In genomic region chr2:40343904-40344303, GRCh38 we compare ENCODE assay signal across 21 cellular contexts.
DNase-seq lines count a peak whose midpoint lies in the region; ATAC-seq and TF ChIP-seq lines count a peak whose summit lies in the region.
"Had no signal": no experiment of that assay in that cellular context is flagged by ENCODE, and none has a peak within 500 bp of the region (broad histone marks: within the 10 kb centered on the region; RNA-seq: fewer than 3 reads in every experiment).

No MANE protein-coding gene starts in this region.

- H3K27ac Mint-ChIP-seq in naive thymus-derived CD8-positive, alpha-beta T cell = no peak overlapping the region
- H3K27ac Mint-ChIP-seq: activated naive CD8-positive, alpha-beta T cell treated with anti-CD3 and anti-CD28 coated beads, Interleukin-2, amount 50 U/mL, for 24 hours; natural killer cell had no signal

- peak overlapping the region; percentile 70 for H3K27ac ChIP-seq in brain microvascular endothelial cell
- no peak overlapping the region for H3K27ac ChIP-seq in Karpas-422 (ENCODE audit: low read length)
- H3K27ac ChIP-seq: colonic mucosa, psoas muscle, SJSA1 had no signal

- H3K27me3 ChIP-seq in brain microvascular endothelial cell (replicated peaks) (no peaks in the 10 kb centered on the region), Karpas-422 (ENCODE audit: low read length) (no peaks in the 10 kb centered on the region)
- H3K27me3 ChIP-seq: colonic mucosa, SJSA1 had no signal

- TF ChIP-seq CTCF in AG04449 (IDR thresholded peaks at IDR 0.05; ENCODE audit: insufficient read depth, low read length, missing control alignments) = no peak
- TF ChIP-seq CTCF in brain microvascular endothelial cell (IDR thresholded peaks at IDR 0.05; ENCODE audit: low read depth, low read length, missing control alignments) = no peak

- no peak overlapping the region for H3K9ac ChIP-seq in Karpas-422 (ENCODE audit: low read length)

- H3K79me2 ChIP-seq in Karpas-422 (ENCODE audit: low read length) = no peaks in the 10 kb centered on the region

- H4K20me1 ChIP-seq in Karpas-422 (ENCODE audit: insufficient read depth, low read depth, low read length) = no peaks in the 10 kb centered on the region

- no peaks in the 10 kb centered on the region for H3K27me3 Mint-ChIP-seq in naive thymus-derived CD8-positive, alpha-beta T cell
- H3K27me3 Mint-ChIP-seq: activated naive CD8-positive, alpha-beta T cell treated with anti-CD3 and anti-CD28 coated beads, Interleukin-2, amount 50 U/mL, for 24 hours had no signal

- in situ Hi-C loops in brain microvascular endothelial cell (cut with HindIII; ENCODE audit: low pct_ligation_motif_present, low sequenced_read_pairs) = no loop called here

- H3K9me2 ChIP-seq in Karpas-422 (replicated peaks; ENCODE audit: insufficient read depth, low read length) = no peaks in the 10 kb centered on the region

- no peak for ATAC-seq in HG03521 (IDR thresholded peaks at IDR 0.05; ENCODE audit: unreplicated experiment)
- ATAC-seq in naive thymus-derived CD8-positive, alpha-beta T cell = no peak
- ATAC-seq: activated naive CD8-positive, alpha-beta T cell treated with anti-CD3 and anti-CD28 coated beads, Interleukin-2, amount 50 U/mL, for 24 hours; activated T-cell treated with anti-CD3 and anti-CD28 coated beads, Interleukin-2, amount 50 U/mL, for 4 hours; HepG2; natural killer cell; psoas muscle had no signal

- DNase-seq in AG04449 (ENCODE audit: low read depth, low spot score) (peak; percentile 80), HT1080 (ENCODE audit: low read depth) (peak; percentile 32), brain microvascular endothelial cell (peak; percentile 84), iris pigment epithelial cell (ENCODE audit: low read depth) (peak; percentile 84), Karpas-422 (no peak), NCI-H82 treated with DMSO at 0.1 percent for 48 hours (lab: John Stamatoyannopoulos, UW; ENCODE audit: unreplicated experiment) (no peak)
- DNase-seq in naive thymus-derived CD8-positive, alpha-beta T cell = no peak
- DNase-seq: activated CD4-positive, alpha-beta T cell treated with anti-CD3 and anti-CD28 coated beads, Interleukin-2, amount 50 U/mL, for 4 hours; activated naive CD8-positive, alpha-beta T cell treated with anti-CD3 and anti-CD28 coated beads, Interleukin-2, amount 50 U/mL, for 24 hours; activated T-cell treated with anti-CD3 and anti-CD28 coated beads, Interleukin-2, amount 50 U/mL, for 4 hours; Caco-2; colonic mucosa; GF-D8; natural killer cell; NCI-H1092; NCI-H2171 treated with DMSO at 0.1 percent for 48 hours; psoas muscle; stimulated activated CD4-positive, alpha-beta T cell treated with anti-CD3 and anti-CD28 coated beads, Interleukin-15, amount 100 ng/mL, for 24 hours had no signal

- no peak overlapping the region for H3K4me3 Mint-ChIP-seq in naive thymus-derived CD8-positive, alpha-beta T cell
- H3K4me3 Mint-ChIP-seq: activated naive CD8-positive, alpha-beta T cell treated with anti-CD3 and anti-CD28 coated beads, Interleukin-2, amount 50 U/mL, for 24 hours; activated T-cell treated with anti-CD3 and anti-CD28 coated beads, Interleukin-2, amount 50 U/mL, for 4 hours; natural killer cell had no signal

- H3K36me3 Mint-ChIP-seq in naive thymus-derived CD8-positive, alpha-beta T cell = no peaks in the 10 kb centered on the region
- H3K36me3 Mint-ChIP-seq: natural killer cell had no signal

- no peaks in the 10 kb centered on the region for H3K9me3 Mint-ChIP-seq in naive thymus-derived CD8-positive, alpha-beta T cell
- H3K9me3 Mint-ChIP-seq: activated naive CD8-positive, alpha-beta T cell treated with anti-CD3 and anti-CD28 coated beads, Interleukin-2, amount 50 U/mL, for 24 hours; activated T-cell treated with anti-CD3 and anti-CD28 coated beads, Interleukin-2, amount 50 U/mL, for 4 hours had no signal

- H3K4me2 ChIP-seq in Karpas-422 (ENCODE audit: low read depth, low read length, poor library complexity, severe bottlenecking) = no peak overlapping the region

- POLR2A ChIA-PET in AG04449 (lab: Yijun Ruan, JAX) = no interaction called here
- POLR2A ChIA-PET in naive thymus-derived CD8-positive, alpha-beta T cell (lab: Charles Lee) = no interaction called here

- no peaks in the 10 kb centered on the region for H3K9me3 ChIP-seq in Karpas-422 (ENCODE audit: low read length)
- H3K9me3 ChIP-seq: Caco-2, colonic mucosa, psoas muscle, SJSA1 had no signal

- no peaks in the 10 kb centered on the region for H3K4me1 ChIP-seq in Karpas-422 (ENCODE audit: low read length)
- H3K4me1 ChIP-seq: Caco-2, colonic mucosa, psoas muscle had no signal

- no peak overlapping the region for H2AFZ ChIP-seq in Karpas-422 (ENCODE audit: low read length)

- H3K36me3 ChIP-seq in brain microvascular endothelial cell (replicated peaks) = no peaks in the 10 kb centered on the region
- no peaks in the 10 kb centered on the region for H3K36me3 ChIP-seq in Karpas-422 (ENCODE audit: insufficient read depth, low read length)
- H3K36me3 ChIP-seq: colonic mucosa, SJSA1 had no signal

- CTCF ChIA-PET in AG04449 (lab: Yijun Ruan, JAX) = no interaction called here

- H3K4me3 ChIP-seq in AG04449 (ENCODE audit: low read depth, low read length) (no peak overlapping the region), brain microvascular endothelial cell (ENCODE audit: low read depth, low read length) (no peak overlapping the region), Karpas-422 (ENCODE audit: low read length) (no peak overlapping the region)
- H3K4me3 ChIP-seq: colonic mucosa, psoas muscle, SJSA1 had no signal

- H3K4me1 Mint-ChIP-seq in naive thymus-derived CD8-positive, alpha-beta T cell = no peaks in the 10 kb centered on the region
- H3K4me1 Mint-ChIP-seq: activated naive CD8-positive, alpha-beta T cell treated with anti-CD3 and anti-CD28 coated beads, Interleukin-2, amount 50 U/mL, for 24 hours; natural killer cell had no signal

Comparison
In these comparisons a context has a peak if more than half of its experiments do, and no peak if none do; other contexts are left out.
1. DNase-seq: peak in AG04449 (single experiment), HT1080 (single experiment), brain microvascular endothelial cell (single experiment) and iris pigment epithelial cell (single experiment); none in Karpas-422 (single experiment), naive thymus-derived CD8-positive, alpha-beta T cell (0 of 10) and NCI-H82 treated with DMSO at 0.1 percent for 48 hours (single experiment).